Comparison of ENCODE assay signal across 1 cellular context in genomic region chr14:55191101-55191880, GRCh38.
TF ChIP-seq lines count a peak whose summit lies in the region.

Gene DLGAP5 (minus strand): TSS chr14:55191585. CDS start chr14:55189179, 2,406 bp downstream.

TF ChIP-seq in HepG2, 621 proteins besides CTCF, POLR2A, EP300 and RAD21 (continued from another document and continues in another):
- TF ChIP-seq CSRNP2 (CRISPR knock-in tag; conservative IDR thresholded peaks at IDR 0.05; ENCODE audit: low read depth) (peak; percentile 85; the same call in 1 of the 2 replicates), ZNF138 (CRISPR knock-in tag; IDR thresholded peaks at IDR 0.05; ENCODE audit: low read depth) (no peak), SP4 (CRISPR knock-in tag; IDR thresholded peaks at IDR 0.05) (peak; percentile 79), ISX (CRISPR knock-in tag; conservative IDR thresholded peaks at IDR 0.05) (0 out of 2 replicates have a peak, but pooled peaks have one; percentile 69), PRDM10 (CRISPR knock-in tag; IDR thresholded peaks at IDR 0.05; ENCODE audit: low read depth) (peak; percentile 88; the same call in 1 of the 2 replicates), ZMAT3 (CRISPR knock-in tag; conservative IDR thresholded peaks at IDR 0.05) (0 out of 2 replicates have a peak, but pooled peaks have one; percentile 42), GMEB2 (CRISPR knock-in tag; IDR thresholded peaks at IDR 0.05; ENCODE audit: low read depth) (0 out of 2 replicates have a peak, but pooled peaks have one; percentile 17), GLI4 (CRISPR knock-in tag; IDR thresholded peaks at IDR 0.05; ENCODE audit: borderline replicate concordance) (no peak), REPIN1 (CRISPR knock-in tag; IDR thresholded peaks at IDR 0.05; ENCODE audit: borderline replicate concordance, low read depth) (peak; percentile 29; the same call in 1 of the 2 replicates), ZBTB26 (CRISPR knock-in tag; IDR thresholded peaks at IDR 0.05; ENCODE audit: borderline replicate concordance) (0 out of 2 replicates have a peak, but pooled peaks have one; percentile 53), ZMYM4 (CRISPR knock-in tag; IDR thresholded peaks at IDR 0.05) (peak; percentile 94), ZGPAT (CRISPR knock-in tag; IDR thresholded peaks at IDR 0.05) (peak; percentile 34; the same call in 1 of the 2 replicates), ZNF749 (CRISPR knock-in tag; IDR thresholded peaks at IDR 0.05; ENCODE audit: borderline replicate concordance) (peak; percentile 90; the same call in 1 of the 2 replicates), TFAP4 (IDR thresholded peaks at IDR 0.05; ENCODE audit: borderline replicate concordance, low read depth) (peak; percentile 44; the same call in 1 of the 2 replicates), HOMEZ (CRISPR knock-in tag; IDR thresholded peaks at IDR 0.05; ENCODE audit: low read depth) (no peak; the same call in 1 of the 2 replicates), NCOA1 (CRISPR knock-in tag; IDR thresholded peaks at IDR 0.05) (no peak), SYNCRIP (IDR thresholded peaks at IDR 0.05; ENCODE audit: insufficient read depth, low read depth, low read length) (no peak), ZNF362 (CRISPR knock-in tag; IDR thresholded peaks at IDR 0.05; ENCODE audit: borderline replicate concordance) (no peak), AGO1 (IDR thresholded peaks at IDR 0.05; ENCODE audit: low read depth, low read length, poor library complexity, severe bottlenecking) (no peak), NFE2L2 (IDR thresholded peaks at IDR 0.05; ENCODE audit: low read length) (no peak), MIXL1 (CRISPR knock-in tag; IDR thresholded peaks at IDR 0.05) (peak; percentile 7; the same call in 1 of the 2 replicates), ZNF562 (CRISPR knock-in tag; IDR thresholded peaks at IDR 0.05; ENCODE audit: borderline replicate concordance) (0 out of 2 replicates have a peak, but pooled peaks have one; percentile 31), ZNF383 (CRISPR knock-in tag; IDR thresholded peaks at IDR 0.05; ENCODE audit: borderline replicate concordance) (no peak), KDM2A (CRISPR knock-in tag; IDR thresholded peaks at IDR 0.05; ENCODE audit: borderline replicate concordance, low read depth) (peak; percentile 55; the same call in 1 of the 2 replicates), ZNF318 (CRISPR knock-in tag; IDR thresholded peaks at IDR 0.05) (no peak), MXD4 (CRISPR knock-in tag; IDR thresholded peaks at IDR 0.05) (peak; percentile 47; the same call in 1 of the 2 replicates), KDM4B (CRISPR knock-in tag; IDR thresholded peaks at IDR 0.05) (no peak), MBNL3 (CRISPR knock-in tag; conservative IDR thresholded peaks at IDR 0.05) (no peak), DRAP1 (CRISPR knock-in tag; IDR thresholded peaks at IDR 0.05) (peak; percentile 78), YY1 (IDR thresholded peaks at IDR 0.05; ENCODE audit: insufficient read depth, insufficient replicate concordance, low read depth, low read length) (peak; percentile 31), NFIC (IDR thresholded peaks at IDR 0.05; ENCODE audit: low read length) (0 out of 2 replicates have a peak, but pooled peaks have one; percentile 18), FOXP1 (IDR thresholded peaks at IDR 0.05) (no peak), FOXP1 (CRISPR knock-in tag; IDR thresholded peaks at IDR 0.05) (no peak)
